ENCODE assay signal across 4 cellular contexts in genomic region chr1:173930541-173930940, GRCh38.
TF ChIP-seq lines count a peak whose summit lies in the region.

No MANE protein-coding gene starts in this region.

TF ChIP-seq in HEK293, 187 proteins besides CTCF, POLR2A, EP300 and RAD21:
- TF ChIP-seq ZNF121 (tag by site-specific recombination; IDR thresholded peaks at IDR 0.05): 0 out of 2 replicates have a peak, but pooled peaks have one; percentile 15

TF ChIP-seq in WTC11, 78 proteins besides CTCF, POLR2A, EP300 and RAD21:
- TF ChIP-seq ZNF121 (CRISPR knock-in tag; IDR thresholded peaks at IDR 0.05): peak; percentile 24; the same call in 1 of the 2 replicates

TF ChIP-seq in K562, 482 proteins besides CTCF, POLR2A, EP300 and RAD21:
- peak; percentile 73 for TF ChIP-seq ZNF121 (CRISPR knock-in tag; conservative IDR thresholded peaks at IDR 0.05)

TF ChIP-seq in HepG2, 621 proteins besides CTCF, POLR2A, EP300 and RAD21:
- peak; percentile 58 for TF ChIP-seq ZNF121 (CRISPR knock-in tag; IDR thresholded peaks at IDR 0.05)
